ENCODE assay signal across 8 cellular contexts in genomic region chr2:231786917-231787292, GRCh38. TPM values are rescaled to one million over a fixed set of nuclear protein-coding genes. Genes with fewer than 3 reads are reported as not detected.
DNase-seq lines count a peak whose midpoint lies in the region; ATAC-seq and TF ChIP-seq lines count a peak whose summit lies in the region.

No MANE protein-coding gene starts in this region.

- in situ Hi-C loops in gastrocnemius medialis (cut with MboI; ENCODE audit: low sequenced_read_pairs in 4 of 4): loop anchor here in 1 of 4 donors (10.0 kb wide), 1 partner anchor 322 kb away; the partner anchor contains the start of gene NCL
- in situ Hi-C loops in GM13977 (cut with MboI; ENCODE audit: low pct_unique_long_range_greater_than_20kb, low sequenced_read_pairs, unreplicated experiment): no loop called here

- peak overlapping the region; percentile 82 for H3K9ac ChIP-seq in SK-N-MC (ENCODE audit: insufficient read length)

- no peaks in the 10 kb centered on the region for H3K27me3 ChIP-seq in gastrocnemius medialis

- H3K4me3 ChIP-seq in GM12865 (ENCODE audit: low read depth, low read length) (peak overlapping the region; percentile 85), SK-N-MC (peak overlapping the region; percentile 94), fibroblast of the aortic adventitia (ENCODE audit: low read depth, low read length) (peak overlapping the region; percentile 99), gastrocnemius medialis (peak overlapping the region; percentile 71 to 100 (median 90))

- H3K36me3 ChIP-seq in SK-N-MC (ENCODE audit: insufficient read depth, low read length): peaks cover 28% of the 10 kb centered on the region
- H3K36me3 ChIP-seq in gastrocnemius medialis: peaks cover 0 to 12% of the 10 kb centered on the region in 2 donors

- intact Hi-C loops in gastrocnemius medialis (cut with DNase I; ENCODE audit: low total_unique reads): loop anchor here (2.0 to 10.0 kb wide), 2 partner anchors 174 to 1468 kb away; partner anchors contain the start of genes ATG16L1 and DIS3L2

- TF ChIP-seq CTCF in GM12865 (IDR thresholded peaks at IDR 0.05; ENCODE audit: insufficient read depth, low read depth, low read length, missing control alignments) (no peak), fibroblast of the aortic adventitia (IDR thresholded peaks at IDR 0.05; ENCODE audit: insufficient read depth, low read length) (no peak), gastrocnemius medialis (IDR thresholded peaks at IDR 0.05 in 4 of 5, conservative IDR thresholded peaks at IDR 0.05 in 1 of 5) (no peak), GM13977 (IDR thresholded peaks at IDR 0.05; ENCODE audit: extremely low read depth, insufficient read depth, missing control alignments) (no peak)

- H3K9me3 ChIP-seq in SK-N-MC (ENCODE audit: low read depth, low read length) (no peaks in the 10 kb centered on the region), gastrocnemius medialis (no peaks in the 10 kb centered on the region)

- no peak overlapping the region for H3K27ac ChIP-seq in SK-N-MC
- H3K27ac ChIP-seq in gastrocnemius medialis: peak overlapping the region; percentile 52 to 91 (median 81)

- DNase-seq in GM12865 (ENCODE audit: low read depth) (no peak), SK-N-MC (ENCODE audit: low read depth, low spot score) (no peak), fibroblast of the aortic adventitia (ENCODE audit: low read depth) (no peak), gastrocnemius medialis (no peak), cortex of kidney (lab: John Stamatoyannopoulos, UW) (no peak), NOMO-1 (lab: John Stamatoyannopoulos, UW; ENCODE audit: unreplicated experiment in 2 of 2) (no peak), GM13977 (ENCODE audit: low spot score) (no peak)
- DNase-seq in stimulated activated CD4-positive, alpha-beta T cell treated with anti-CD3 and anti-CD28 coated beads, Interleukin-4, amount 100 ng/mL, for 1 hour: no peak

- no peak for TF ChIP-seq POLR2A in gastrocnemius medialis (IDR thresholded peaks at IDR 0.05)

- H3K4me1 ChIP-seq in gastrocnemius medialis: peaks cover 40 to 52% of the 10 kb centered on the region in 2 donors

- no peak for ATAC-seq in gastrocnemius medialis

RNA-seq across cellular contexts. Expression of gene COPS7B, which starts 0.7 kb away (rescaled TPM):
- total RNA-seq in fibroblast of the aortic adventitia (ENCODE audit: low replicate concordance) (15.4 and 22.2 TPM in 2 replicates), gastrocnemius medialis (10 to 100 TPM; 14.8 to 24.1 (median 19.4) TPM)

RNA-seq across cellular contexts. Expression of gene PDE6D, which starts 5.8 kb away (rescaled TPM):
- total RNA-seq in fibroblast of the aortic adventitia (ENCODE audit: low replicate concordance) (14.1 and 30.6 TPM in 2 replicates), gastrocnemius medialis (10 to 100 TPM; 11.7 to 22.6 (median 17.6) TPM)
